ENCODE assay signal across 21 cellular contexts in genomic region chr4:186644316-186644638, GRCh38.
DNase-seq lines count a peak whose midpoint lies in the region; ATAC-seq, FAIRE-seq and TF ChIP-seq lines count a peak whose summit lies in the region.
"Had no signal": no experiment of that assay in that cellular context is flagged by ENCODE, and none has a peak within 500 bp of the region (broad histone marks: within the 10 kb centered on the region; RNA-seq: fewer than 3 reads in every experiment).

No MANE protein-coding gene starts in this region.

- TF ChIP-seq CTCF in kidney (IDR thresholded peaks at IDR 0.05; ENCODE audit: borderline replicate concordance, extremely low read depth, insufficient read depth) (no peak), testis (IDR thresholded peaks at IDR 0.05) (no peak)

- ATAC-seq in GM18511 (IDR thresholded peaks at IDR 0.05; ENCODE audit: unreplicated experiment), result no peak
- ATAC-seq: psoas muscle had no signal

- H3K36me3 ChIP-seq in adipocyte (ENCODE audit: control insufficient read depth, insufficient read depth, low read length, severe bottlenecking) (peaks cover 24% of the 10 kb centered on the region), kidney (ENCODE audit: control insufficient read depth in 1 of 2, insufficient read depth in 2 of 2, low read length in 2 of 2) (no peaks in the 10 kb centered on the region), testis (ENCODE audit: low read depth, missing control alignments) (no peaks in the 10 kb centered on the region)

- H3K27me3 ChIP-seq in adipocyte (replicated peaks; ENCODE audit: control insufficient read depth, insufficient read depth, low read length) (no peaks in the 10 kb centered on the region), testis (no peaks in the 10 kb centered on the region)
- H3K27me3 ChIP-seq: stomach, upper lobe of left lung had no signal

- no peak for FAIRE-seq in kidney (lab: Jason Lieb, UNC)
- FAIRE-seq: frontal cortex had no signal

- intact Hi-C loops in kidney (cut with DNase I), result no loop called here
- intact Hi-C loops in testis (cut with DNase I; ENCODE audit: low total_unique reads), result no loop called here

- H3K4me1 ChIP-seq in adipocyte (ENCODE audit: control insufficient read depth, insufficient read depth, low read length) (peaks cover 15% of the 10 kb centered on the region), kidney (ENCODE audit: control insufficient read depth in 1 of 2, insufficient read depth in 1 of 2, low read depth in 1 of 2, low read length in 2 of 2) (peaks cover 4 to 13% of the 10 kb centered on the region in 2 donors), testis (peaks cover 8% of the 10 kb centered on the region)
- H3K4me1 ChIP-seq: psoas muscle, upper lobe of left lung had no signal

- peak overlapping the region; percentile 12 to 43 for H3K27ac ChIP-seq in kidney (ENCODE audit: low read depth in 2 of 2, low read length in 2 of 2)
- peak overlapping the region; percentile 4 to 10 for H3K27ac ChIP-seq in testis
- H3K27ac ChIP-seq: 22Rv1, HL-60, psoas muscle, stomach, upper lobe of left lung, VCaP had no signal

- H3K9me3 ChIP-seq in adipocyte (ENCODE audit: control insufficient read depth, low read length) (no peaks in the 10 kb centered on the region), kidney (ENCODE audit: control insufficient read depth in 1 of 2, low read length in 2 of 2) (no peaks in the 10 kb centered on the region), testis (no peaks in the 10 kb centered on the region)
- H3K9me3 ChIP-seq: psoas muscle, stomach, upper lobe of left lung had no signal

- peak; percentile 18 for DNase-seq in DMS53 (lab: John Stamatoyannopoulos, UW)
- DNase-seq in DMS53 treated with DMSO at 0.1 percent for 48 hours (lab: John Stamatoyannopoulos, UW; ENCODE audit: unreplicated experiment), result no peak
- no peak for DNase-seq in adipocyte (ENCODE audit: low read depth)
- DNase-seq in kidney, result no peak
- no peak for DNase-seq in testis
- DNase-seq in amniotic stem cell (lab: John Stamatoyannopoulos, UW), result no peak
- no peak for DNase-seq in NCI-H2196 (lab: John Stamatoyannopoulos, UW; ENCODE audit: unreplicated experiment)
- DNase-seq: activated CD4-positive, alpha-beta T cell treated with anti-CD3 and anti-CD28 coated beads, Interleukin-2, amount 10 ng/mL, durations not matched to agents 7 days and 5 days; midbrain; MM.1S; NCI-H146; nephron progenitor cell; psoas muscle; SHP77 treated with DMSO at 0.1 percent for 48 hours; stomach; upper lobe of left lung had no signal

- H3K9ac ChIP-seq in adipocyte (ENCODE audit: low read length) (peak overlapping the region; percentile 61), kidney (ENCODE audit: low read length in 2 of 2) (no peak overlapping the region)

- H3K4me3 ChIP-seq in adipocyte (ENCODE audit: low read length) (peak overlapping the region; percentile 62), kidney (ENCODE audit: low read length in 2 of 2) (no peak overlapping the region), testis (no peak overlapping the region)
- H3K4me3 ChIP-seq: psoas muscle, stomach, upper lobe of left lung had no signal

- no peak for TF ChIP-seq POLR2A in testis (IDR thresholded peaks at IDR 0.05)

- WGBS in testis, 2 donors, result 48 to 56% methylated on average over 2 of the region's 2 CpGs
